1 cellular context compared by ENCODE assay signal in genomic region chr21:34166468-34166867, GRCh38.
TF ChIP-seq lines count a peak whose summit lies in the region.

No MANE protein-coding gene starts in this region.

TF ChIP-seq in GM23338, 12 proteins besides CTCF, POLR2A, EP300 and RAD21:
- TF ChIP-seq ZNF462 (CRISPR knock-in tag; IDR thresholded peaks at IDR 0.05) (no peak), CREB1 (CRISPR knock-in tag; IDR thresholded peaks at IDR 0.05; ENCODE audit: low read depth) (no peak), ZNF331 (CRISPR knock-in tag; IDR thresholded peaks at IDR 0.05; ENCODE audit: low read depth) (no peak), NANOG (IDR thresholded peaks at IDR 0.05; ENCODE audit: borderline replicate concordance) (no peak), ETS1 (IDR thresholded peaks at IDR 0.05) (no peak), REST (IDR thresholded peaks at IDR 0.05; ENCODE audit: unreplicated experiment) (no peak), EZH2phosphoT487 (IDR thresholded peaks at IDR 0.05; ENCODE audit: unreplicated experiment) (no peak), POLR2AphosphoS5 (IDR thresholded peaks at IDR 0.05; ENCODE audit: low read depth) (no peak), JUNB (IDR thresholded peaks at IDR 0.05; ENCODE audit: unreplicated experiment) (no peak), STAT1 (IDR thresholded peaks at IDR 0.05; ENCODE audit: unreplicated experiment) (no peak), EZH2 (IDR thresholded peaks at IDR 0.05; ENCODE audit: low read depth, unreplicated experiment) (no peak)
